ENCODE assay signal across 1 cellular context in the genomic region with DNA sequence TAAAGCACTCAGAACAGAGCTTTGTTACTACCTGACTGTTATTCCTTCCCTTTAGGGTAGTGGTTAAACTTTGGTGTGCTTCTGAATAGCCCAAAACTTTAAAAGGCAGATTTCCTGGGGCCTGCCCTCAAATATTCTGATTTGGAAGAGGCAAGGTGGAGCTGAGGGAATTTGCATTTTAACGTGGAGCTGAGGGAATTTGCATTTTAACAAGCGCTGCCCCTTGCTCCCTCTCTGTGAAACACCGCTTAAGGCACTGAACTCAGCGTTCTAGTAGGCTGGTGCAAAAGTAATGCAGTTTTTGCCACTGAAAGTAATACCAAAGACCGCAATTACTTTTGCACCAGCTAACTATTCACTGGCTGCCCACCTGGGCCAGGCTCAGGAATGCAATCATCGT.
TF ChIP-seq lines count a peak whose summit lies in the region.

No MANE protein-coding gene starts in this region.

TF ChIP-seq in IMR-90, 13 proteins besides CTCF, POLR2A, EP300 and RAD21:
- TF ChIP-seq CHD1 (IDR thresholded peaks at IDR 0.05; ENCODE audit: low read depth, low read length), result no peak
- no peak for TF ChIP-seq BHLHE40 (IDR thresholded peaks at IDR 0.05; ENCODE audit: low read depth, low read length)
- no peak for TF ChIP-seq CEBPB (IDR thresholded peaks at IDR 0.05; ENCODE audit: low read depth, low read length)
- TF ChIP-seq RFX5 (IDR thresholded peaks at IDR 0.05; ENCODE audit: low read depth, low read length), result no peak
- no peak for TF ChIP-seq RCOR1 (IDR thresholded peaks at IDR 0.05; ENCODE audit: insufficient replicate concordance, low read length)
- no peak for TF ChIP-seq NFE2L2 (IDR thresholded peaks at IDR 0.05; ENCODE audit: low read depth, low read length)
- no peak for TF ChIP-seq MXI1 (IDR thresholded peaks at IDR 0.05; ENCODE audit: borderline replicate concordance, low read depth, low read length)
- no peak for TF ChIP-seq MAZ (IDR thresholded peaks at IDR 0.05; ENCODE audit: borderline replicate concordance, low read depth, low read length)
- TF ChIP-seq SMC3 (IDR thresholded peaks at IDR 0.05; ENCODE audit: low read depth, low read length), result no peak
- no peak for TF ChIP-seq MAFK (IDR thresholded peaks at IDR 0.05; ENCODE audit: low read depth, low read length)
- TF ChIP-seq, protein P1, sequence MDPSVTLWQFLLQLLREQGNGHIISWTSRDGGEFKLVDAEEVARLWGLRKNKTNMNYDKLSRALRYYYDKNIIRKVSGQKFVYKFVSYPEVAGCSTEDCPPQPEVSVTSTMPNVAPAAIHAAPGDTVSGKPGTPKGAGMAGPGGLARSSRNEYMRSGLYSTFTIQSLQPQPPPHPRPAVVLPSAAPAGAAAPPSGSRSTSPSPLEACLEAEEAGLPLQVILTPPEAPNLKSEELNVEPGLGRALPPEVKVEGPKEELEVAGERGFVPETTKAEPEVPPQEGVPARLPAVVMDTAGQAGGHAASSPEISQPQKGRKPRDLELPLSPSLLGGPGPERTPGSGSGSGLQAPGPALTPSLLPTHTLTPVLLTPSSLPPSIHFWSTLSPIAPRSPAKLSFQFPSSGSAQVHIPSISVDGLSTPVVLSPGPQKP (IDR thresholded peaks at IDR 0.05; ENCODE audit: borderline replicate concordance, low read depth, low read length), result no peak
- TF ChIP-seq FOS (IDR thresholded peaks at IDR 0.05; ENCODE audit: low read depth, low read length), result no peak
- TF ChIP-seq, protein P2, sequence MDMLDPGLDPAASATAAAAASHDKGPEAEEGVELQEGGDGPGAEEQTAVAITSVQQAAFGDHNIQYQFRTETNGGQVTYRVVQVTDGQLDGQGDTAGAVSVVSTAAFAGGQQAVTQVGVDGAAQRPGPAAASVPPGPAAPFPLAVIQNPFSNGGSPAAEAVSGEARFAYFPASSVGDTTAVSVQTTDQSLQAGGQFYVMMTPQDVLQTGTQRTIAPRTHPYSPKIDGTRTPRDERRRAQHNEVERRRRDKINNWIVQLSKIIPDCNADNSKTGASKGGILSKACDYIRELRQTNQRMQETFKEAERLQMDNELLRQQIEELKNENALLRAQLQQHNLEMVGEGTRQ (IDR thresholded peaks at IDR 0.05; ENCODE audit: low read depth, low read length), result no peak
TF ChIP-seq in IMR-90: peak in this region for 0.
